8 cellular contexts compared by ENCODE assay signal in genomic region chr9:127905788-127906191, GRCh38. TPM values are rescaled to one million over a fixed set of nuclear protein-coding genes. Genes with fewer than 3 reads are reported as not detected.
DNase-seq lines count a peak whose midpoint lies in the region; ATAC-seq and TF ChIP-seq lines count a peak whose summit lies in the region.

No MANE protein-coding gene starts in this region.

- TF ChIP-seq CTCF in adrenal gland (IDR thresholded peaks at IDR 0.05) (no peak), BE2C (IDR thresholded peaks at IDR 0.05; ENCODE audit: low read depth, low read length) (no peak)

- peak; percentile 55 to 60 for ATAC-seq in natural killer cell treated with Interleukin-12 subunit alpha and Interleukin-12 subunit beta and Interleukin-15 and Interleukin-18, amount 100 ng/mL, for 72 hours
- no peak for ATAC-seq in GM19035 (IDR thresholded peaks at IDR 0.05; ENCODE audit: unreplicated experiment)

- H3K4me1 Mint-ChIP-seq in T-helper 1 cell treated with Interleukin-12 subunit alpha and Interleukin-12 subunit beta and Interleukin-4 antibody, amounts not matched to agents 30 μg/mL and 1 μg/mL, for 36 hours (ENCODE audit: low read depth): peaks cover 42% of the 10 kb centered on the region
- H3K4me1 Mint-ChIP-seq in natural killer cell treated with Interleukin-12 subunit alpha and Interleukin-12 subunit beta and Interleukin-15 and Interleukin-18, amount 100 ng/mL, for 72 hours (ENCODE audit: low read depth in 2 of 2): peaks cover 36 to 49% of the 10 kb centered on the region in 2 donors

- DNase-seq in adrenal gland (no peak), posterior vena cava (ENCODE audit: low spot score) (no peak), BE2C (no peak), D341Med (ENCODE audit: low spot score) (no peak)
- peak; percentile 73 for DNase-seq in natural killer cell treated with Interleukin-12 subunit alpha and Interleukin-12 subunit beta and Interleukin-15 and Interleukin-18, amount 100 ng/mL, for 72 hours (ENCODE audit: low spot score)

- H3K9me3 ChIP-seq in BLaER1 (no peaks in the 10 kb centered on the region), adrenal gland (replicated peaks in 1 of 3) (no peaks in the 10 kb centered on the region), BE2C (no peaks in the 10 kb centered on the region)

- intact Hi-C loops in adrenal gland (cut with DNase I) (loop anchor here in 1 of 2 donors (5.0 kb wide), 1 partner anchor 33 kb away; no protein-coding TSS in a partner anchor), posterior vena cava (cut with DNase I) (no loop called here)

- H3K27ac Mint-ChIP-seq in T-helper 1 cell treated with Interleukin-12 subunit alpha and Interleukin-12 subunit beta and Interleukin-4 antibody, amounts not matched to agents 30 μg/mL and 1 μg/mL, for 36 hours: peak overlapping the region; percentile 100
- peak overlapping the region; percentile 100 for H3K27ac Mint-ChIP-seq in natural killer cell treated with Interleukin-12 subunit alpha and Interleukin-12 subunit beta and Interleukin-15 and Interleukin-18, amount 100 ng/mL, for 72 hours

- WGBS in adrenal gland, 4 donors: 80 to 89% (median 85%) methylated on average over 12 of the region's 12 CpGs

- H3K4me1 ChIP-seq in BLaER1 (peaks cover 90% of the 10 kb centered on the region), adrenal gland (replicated peaks in 1 of 2) (peaks cover 13 to 44% of the 10 kb centered on the region in 2 donors), BE2C (peaks cover 8% of the 10 kb centered on the region)

- H4K20me1 ChIP-seq in BLaER1: peaks cover 14% of the 10 kb centered on the region

- no peaks in the 10 kb centered on the region for H3K27me3 ChIP-seq in BLaER1
- H3K27me3 ChIP-seq in adrenal gland: no peaks in the 10 kb centered on the region
- no peaks in the 10 kb centered on the region for H3K27me3 ChIP-seq in BE2C

- H3K9ac ChIP-seq in BLaER1: peak overlapping the region; percentile 73

- peak overlapping the region; percentile 99 for H3K4me3 Mint-ChIP-seq in T-helper 1 cell treated with Interleukin-12 subunit alpha and Interleukin-12 subunit beta and Interleukin-4 antibody, amounts not matched to agents 30 μg/mL and 1 μg/mL, for 36 hours
- peak overlapping the region; percentile 97 for H3K4me3 Mint-ChIP-seq in natural killer cell treated with Interleukin-12 subunit alpha and Interleukin-12 subunit beta and Interleukin-15 and Interleukin-18, amount 100 ng/mL, for 72 hours

- TF ChIP-seq POLR2A in adrenal gland (IDR thresholded peaks at IDR 0.05): no peak

- no peaks in the 10 kb centered on the region for H3K9me3 Mint-ChIP-seq in T-helper 1 cell treated with Interleukin-12 subunit alpha and Interleukin-12 subunit beta and Interleukin-4 antibody, amounts not matched to agents 30 μg/mL and 1 μg/mL, for 36 hours
- H3K9me3 Mint-ChIP-seq in natural killer cell treated with Interleukin-12 subunit alpha and Interleukin-12 subunit beta and Interleukin-15 and Interleukin-18, amount 100 ng/mL, for 72 hours: no peaks in the 10 kb centered on the region

- H3K27ac ChIP-seq in BLaER1 (peak overlapping the region; percentile 85), adrenal gland (peak overlapping the region in 3 of 5 donors; percentile 26 to 88 (median 73))

- H3K4me3 ChIP-seq in BLaER1: peak overlapping the region; percentile 53
- no peak overlapping the region for H3K4me3 ChIP-seq in adrenal gland
- H3K4me3 ChIP-seq in BE2C (ENCODE audit: low read depth, low read length): no peak overlapping the region

- no peaks in the 10 kb centered on the region for H3K27me3 Mint-ChIP-seq in T-helper 1 cell treated with Interleukin-12 subunit alpha and Interleukin-12 subunit beta and Interleukin-4 antibody, amounts not matched to agents 30 μg/mL and 1 μg/mL, for 36 hours (ENCODE audit: low read depth)
- H3K27me3 Mint-ChIP-seq in natural killer cell treated with Interleukin-12 subunit alpha and Interleukin-12 subunit beta and Interleukin-15 and Interleukin-18, amount 100 ng/mL, for 72 hours: no peaks in the 10 kb centered on the region

- peaks cover 18% of the 10 kb centered on the region for H3K36me3 Mint-ChIP-seq in T-helper 1 cell treated with Interleukin-12 subunit alpha and Interleukin-12 subunit beta and Interleukin-4 antibody, amounts not matched to agents 30 μg/mL and 1 μg/mL, for 36 hours (ENCODE audit: low read depth)
- peaks cover 3% of the 10 kb centered on the region for H3K36me3 Mint-ChIP-seq in natural killer cell treated with Interleukin-12 subunit alpha and Interleukin-12 subunit beta and Interleukin-15 and Interleukin-18, amount 100 ng/mL, for 72 hours

- H3K36me3 ChIP-seq in BLaER1: peaks cover 35% of the 10 kb centered on the region
- peaks cover 0 to 20% of the 10 kb centered on the region in 2 donors for H3K36me3 ChIP-seq in adrenal gland (replicated peaks in 1 of 2)
- H3K36me3 ChIP-seq in BE2C: no peaks in the 10 kb centered on the region

- H3K4me2 ChIP-seq in BLaER1: peak overlapping the region; percentile 92

RNA-seq across cellular contexts. Expression of gene ST6GALNAC6, which starts 6.4 kb away (rescaled TPM):
- total RNA-seq in adrenal gland (100 to 1,000 TPM in 1 of 8 donors, 10 to 100 TPM in 7; 39.1 to 129 (median 68.1) TPM), posterior vena cava (100 to 1,000 TPM in 1 of 2 donors, 10 to 100 TPM in 1; 74.8 to 102 TPM)
- 10 to 100 TPM; 26.7 to 46.9 (median 40.0) TPM for polyA plus RNA-seq in adrenal gland
- total RNA-seq in natural killer cell treated with Interleukin-12 subunit alpha and Interleukin-12 subunit beta and Interleukin-15 and Interleukin-18, amount 100 ng/mL, for 72 hours: 10 to 100 TPM; 53.4 to 67.2 TPM
- polyA plus RNA-seq in BE2C (2012; ENCODE audit: insufficient read depth, insufficient read length, low read depth): 40.4 TPM

RNA-seq across cellular contexts. Expression of gene ST6GALNAC4, which starts 11.1 kb away (rescaled TPM):
- total RNA-seq in adrenal gland (10 to 100 TPM in 7 of 8 donors, 1 to 10 TPM in 1; 8.7 to 65.7 (median 24.7) TPM), posterior vena cava (10 to 100 TPM; 27.7 to 32.7 TPM)
- polyA plus RNA-seq in adrenal gland: 1 to 10 TPM; 5.3 to 9.2 (median 8.6) TPM
- 10 to 100 TPM; 17.5 to 44.5 TPM for total RNA-seq in natural killer cell treated with Interleukin-12 subunit alpha and Interleukin-12 subunit beta and Interleukin-15 and Interleukin-18, amount 100 ng/mL, for 72 hours
- 39.4 TPM for polyA plus RNA-seq in BE2C (2012; ENCODE audit: insufficient read depth, insufficient read length, low read depth)

RNA-seq across cellular contexts. Expression of gene PIP5KL1, which starts 24.8 kb away (rescaled TPM):
- total RNA-seq in adrenal gland (1 to 10 TPM in 2 of 8 donors, under 1 TPM in 3, not detected in 3; 0.19 to 2.3 (median 0.83) TPM), posterior vena cava (1 to 10 TPM; 1.2 to 1.3 TPM)
- 1 to 10 TPM in 1 of 3 donors, under 1 TPM in 2; 0.22 to 1.5 (median 0.54) TPM for polyA plus RNA-seq in adrenal gland
- total RNA-seq in natural killer cell treated with Interleukin-12 subunit alpha and Interleukin-12 subunit beta and Interleukin-15 and Interleukin-18, amount 100 ng/mL, for 72 hours: 1 to 10 TPM; 2.7 to 3.7 TPM
- polyA plus RNA-seq in BE2C (2012; ENCODE audit: insufficient read depth, insufficient read length, low read depth): 0.74 TPM

RNA-seq across cellular contexts. Expression of gene AK1, which starts 28.3 kb away (rescaled TPM):
- total RNA-seq in adrenal gland: 100 to 1,000 TPM in 3 of 8 donors, 10 to 100 TPM in 5; 51.9 to 136 (median 88.0) TPM
- 100 to 1,000 TPM in 2 of 3 donors, 10 to 100 TPM in 1; 60.0 to 242 (median 175) TPM for polyA plus RNA-seq in adrenal gland
- total RNA-seq in natural killer cell treated with Interleukin-12 subunit alpha and Interleukin-12 subunit beta and Interleukin-15 and Interleukin-18, amount 100 ng/mL, for 72 hours: 10 to 100 TPM; 11.5 to 13.0 TPM
- total RNA-seq in posterior vena cava: 10 to 100 TPM; 65.7 to 67.0 TPM
- 236 TPM for polyA plus RNA-seq in BE2C (2012; ENCODE audit: insufficient read depth, insufficient read length, low read depth)

RNA-seq across cellular contexts. Expression of gene DPM2, which starts 31.9 kb away (rescaled TPM):
- 10 to 100 TPM; 18.4 to 46.8 (median 31.4) TPM for total RNA-seq in adrenal gland
- 10 to 100 TPM; 32.9 to 36.5 (median 35.6) TPM for polyA plus RNA-seq in adrenal gland
- 10 to 100 TPM; 47.9 to 74.4 TPM for total RNA-seq in natural killer cell treated with Interleukin-12 subunit alpha and Interleukin-12 subunit beta and Interleukin-15 and Interleukin-18, amount 100 ng/mL, for 72 hours
- 10 to 100 TPM; 22.8 to 23.6 TPM for total RNA-seq in posterior vena cava
- 137 TPM for polyA plus RNA-seq in BE2C (2012; ENCODE audit: insufficient read depth, insufficient read length, low read depth)
